In the genomic region with DNA sequence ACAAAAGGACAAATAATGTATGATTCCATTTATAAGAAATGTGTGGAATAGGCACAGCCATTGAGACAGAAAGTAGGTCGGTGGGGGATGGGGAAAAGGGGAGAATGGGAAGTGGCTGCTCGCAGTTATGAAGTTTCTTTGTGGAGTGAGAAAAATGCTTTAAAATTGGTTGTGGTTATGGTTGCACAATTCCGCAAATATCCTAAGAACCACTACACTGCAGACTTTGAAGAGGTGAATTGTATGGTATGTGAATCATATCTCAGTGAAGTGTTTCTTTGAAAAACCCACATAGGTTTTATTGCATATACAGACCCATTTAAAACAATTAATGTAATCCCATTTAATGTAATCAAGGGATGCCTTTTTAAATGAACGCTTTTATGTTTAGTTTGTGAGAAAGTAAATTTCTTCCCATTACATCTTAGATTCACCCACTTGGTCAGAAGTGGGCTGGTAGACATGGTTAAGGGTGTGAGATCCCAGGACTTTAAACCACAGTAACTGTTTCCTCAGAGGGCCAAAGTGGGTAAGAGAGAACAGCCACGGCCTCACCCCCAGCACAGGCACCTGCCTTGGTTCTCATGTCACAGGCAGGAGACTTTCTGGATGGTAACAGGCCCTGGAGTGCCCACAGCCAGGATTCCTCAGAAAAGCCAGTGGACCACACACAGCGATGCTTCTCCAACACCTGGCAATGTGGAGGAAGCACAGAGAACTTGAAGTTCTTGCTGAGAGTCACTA, we compare ENCODE assay signal across 14 cellular contexts.
A peak's percentile ranks its signal among the peaks of the same experiment; 100 is the strongest.
DNase-seq lines count a peak whose midpoint lies in the region; ATAC-seq and TF ChIP-seq lines count a peak whose summit lies in the region.
"Had no signal": no experiment of that assay in that cellular context is flagged by ENCODE, and none has a peak within 500 bp of the region (broad histone marks: within the 10 kb centered on the region; RNA-seq: fewer than 3 reads in every experiment).

No MANE protein-coding gene starts in this region.

- H3K79me2 ChIP-seq in fibroblast of lung (ENCODE audit: control insufficient read depth, insufficient read depth, low read length), result no peaks in the 10 kb centered on the region

- no peak for DNase-seq in natural killer cell treated with Interleukin-12 subunit alpha and Interleukin-12 subunit beta and Interleukin-15 and Interleukin-18, amount 100 ng/mL, for 72 hours (ENCODE audit: low spot score)
- DNase-seq in natural killer cell (no peak), RWPE1 (ENCODE audit: low spot score) (peak; percentile 53), fibroblast of lung (ENCODE audit: low read depth in 2 of 2) (peak; percentile 56 to 96), transverse colon (no peak), SW 1271 (lab: John Stamatoyannopoulos, UW) (no peak)
- DNase-seq: activated CD8-positive, alpha-beta T cell treated with anti-CD3 and anti-CD28 coated beads for 36 hours; amygdala; endodermal cell; naive thymus-derived CD4-positive, alpha-beta T cell; NCI-H226 had no signal

- TF ChIP-seq EP300 in transverse colon (IDR thresholded peaks at IDR 0.05; ENCODE audit: low read depth), result no peak

- peaks cover 16 to 39% of the 10 kb centered on the region in 2 donors for H3K4me1 Mint-ChIP-seq in natural killer cell treated with Interleukin-12 subunit alpha and Interleukin-12 subunit beta and Interleukin-15 and Interleukin-18, amount 100 ng/mL, for 72 hours (ENCODE audit: low read depth in 2 of 2)
- peaks cover 0 to 9% of the 10 kb centered on the region in 2 donors for H3K4me1 Mint-ChIP-seq in natural killer cell
- H3K4me1 Mint-ChIP-seq: endodermal cell had no signal

- H3K4me2 ChIP-seq in fibroblast of lung (ENCODE audit: extremely low read depth, insufficient read depth, low read length), result no peak overlapping the region

- no peaks in the 10 kb centered on the region for H3K9me3 Mint-ChIP-seq in natural killer cell treated with Interleukin-12 subunit alpha and Interleukin-12 subunit beta and Interleukin-15 and Interleukin-18, amount 100 ng/mL, for 72 hours
- H3K9me3 Mint-ChIP-seq in natural killer cell, result no peaks in the 10 kb centered on the region
- H3K9me3 Mint-ChIP-seq: activated CD8-positive, alpha-beta T cell treated with anti-CD3 and anti-CD28 coated beads for 36 hours; endodermal cell had no signal

- H3K4me3 ChIP-seq in fibroblast of lung (replicated peaks in 1 of 4; ENCODE audit: control extremely low read depth in 1 of 4, insufficient read depth in 1 of 4, low read depth in 3 of 4, low read length in 4 of 4) (no peak overlapping the region), transverse colon (no peak overlapping the region)
- H3K4me3 ChIP-seq: skin epidermis had no signal

- CTCF ChIA-PET in RWPE1 (lab: Yijun Ruan, JAX), result interaction anchor here (0.6 kb wide), 1 partner anchor 27 kb away, joined by 5 read pairs; no protein-coding TSS in a partner anchor

- no peaks in the 10 kb centered on the region for H3K4me1 ChIP-seq in fibroblast of lung (ENCODE audit: control insufficient read depth, extremely low read depth, insufficient read depth, low read length)
- H3K4me1 ChIP-seq in transverse colon, result no peaks in the 10 kb centered on the region

- H3K27me3 ChIP-seq in fibroblast of lung (ENCODE audit: control insufficient read depth, insufficient read depth, low read length), result no peaks in the 10 kb centered on the region
- H3K27me3 ChIP-seq in transverse colon, result no peaks in the 10 kb centered on the region

- no peak overlapping the region for H3K9ac ChIP-seq in fibroblast of lung (ENCODE audit: insufficient read depth, low read length)

- intact Hi-C loops in natural killer cell (cut with micrococcal nuclease), result no loop called here
- intact Hi-C loops in transverse colon (cut with DNase I; ENCODE audit: low total_unique reads), result no loop called here

- no peaks in the 10 kb centered on the region for H3K36me3 Mint-ChIP-seq in natural killer cell treated with Interleukin-12 subunit alpha and Interleukin-12 subunit beta and Interleukin-15 and Interleukin-18, amount 100 ng/mL, for 72 hours
- no peaks in the 10 kb centered on the region for H3K36me3 Mint-ChIP-seq in natural killer cell

- TF ChIP-seq CTCF in natural killer cell (IDR thresholded peaks at IDR 0.05) (no peak), RWPE1 (conservative IDR thresholded peaks at IDR 0.05; ENCODE audit: low read depth) (no peak), fibroblast of lung (conservative IDR thresholded peaks at IDR 0.05 in 1 of 2, IDR thresholded peaks at IDR 0.05 in 1 of 2; ENCODE audit: low read depth in 1 of 2, low read length in 2 of 2) (no peak), transverse colon (IDR thresholded peaks at IDR 0.05) (no peak)

- in situ Hi-C loops in transverse colon (cut with MboI; ENCODE audit: low pct_ligation_motif_present in 1 of 4, low pct_unique_long_range_greater_than_20kb in 1 of 4, low sequenced_read_pairs in 3 of 4), result no loop called here

- no peak overlapping the region for H2AFZ ChIP-seq in fibroblast of lung (ENCODE audit: low read length)

- H3K27ac ChIP-seq in RWPE1 (peak overlapping the region; percentile 85), fibroblast of lung (ENCODE audit: insufficient read depth, low read length) (no peak overlapping the region), transverse colon (no peak overlapping the region)

- H3K27me3 Mint-ChIP-seq in natural killer cell treated with Interleukin-12 subunit alpha and Interleukin-12 subunit beta and Interleukin-15 and Interleukin-18, amount 100 ng/mL, for 72 hours, result peaks cover 9 to 40% of the 10 kb centered on the region in 2 donors
- H3K27me3 Mint-ChIP-seq in natural killer cell (ENCODE audit: low read depth in 2 of 2), result peaks cover 12 to 14% of the 10 kb centered on the region in 2 donors
- H3K27me3 Mint-ChIP-seq: activated CD8-positive, alpha-beta T cell treated with anti-CD3 and anti-CD28 coated beads for 36 hours had no signal

- no peak for TF ChIP-seq POLR2A in transverse colon (IDR thresholded peaks at IDR 0.05)

- 83 to 84% methylated on average over 5 to 6 of the region's 6 CpGs for WGBS in transverse colon (ENCODE audit: low coverage in 1 of 2), 2 donors

- H3K9me3 ChIP-seq in fibroblast of lung (ENCODE audit: control insufficient read depth, insufficient read depth, low read depth, low read length) (no peaks in the 10 kb centered on the region), transverse colon (no peaks in the 10 kb centered on the region)

- no peak overlapping the region for H3K4me3 Mint-ChIP-seq in natural killer cell treated with Interleukin-12 subunit alpha and Interleukin-12 subunit beta and Interleukin-15 and Interleukin-18, amount 100 ng/mL, for 72 hours
- no peak overlapping the region for H3K4me3 Mint-ChIP-seq in natural killer cell
- H3K4me3 Mint-ChIP-seq: activated CD8-positive, alpha-beta T cell treated with anti-CD3 and anti-CD28 coated beads for 36 hours; endodermal cell; naive thymus-derived CD4-positive, alpha-beta T cell had no signal

- ATAC-seq in natural killer cell treated with Interleukin-12 subunit alpha and Interleukin-12 subunit beta and Interleukin-15 and Interleukin-18, amount 100 ng/mL, for 72 hours, result peak; percentile 41 to 65
- ATAC-seq in natural killer cell (no peak), GM21717 (IDR thresholded peaks at IDR 0.05; ENCODE audit: unreplicated experiment) (no peak), HG03457 (IDR thresholded peaks at IDR 0.05; ENCODE audit: unreplicated experiment) (no peak)
- ATAC-seq: activated CD8-positive, alpha-beta T cell treated with anti-CD3 and anti-CD28 coated beads for 36 hours; naive thymus-derived CD4-positive, alpha-beta T cell had no signal

- H4K20me1 ChIP-seq in fibroblast of lung (ENCODE audit: control insufficient read depth, extremely low read depth, insufficient read depth, low read length), result no peaks in the 10 kb centered on the region

- H3K36me3 ChIP-seq in fibroblast of lung (ENCODE audit: control insufficient read depth, insufficient read depth, low read length) (no peaks in the 10 kb centered on the region), transverse colon (no peaks in the 10 kb centered on the region)

- POLR2A ChIA-PET in RWPE1 (lab: Yijun Ruan, JAX; ENCODE audit: low non-redundant PET), result no interaction called here

- H3K27ac Mint-ChIP-seq in natural killer cell treated with Interleukin-12 subunit alpha and Interleukin-12 subunit beta and Interleukin-15 and Interleukin-18, amount 100 ng/mL, for 72 hours, result no peak overlapping the region
- H3K27ac Mint-ChIP-seq in natural killer cell, result no peak overlapping the region
- H3K27ac Mint-ChIP-seq: activated CD8-positive, alpha-beta T cell treated with anti-CD3 and anti-CD28 coated beads for 36 hours; endodermal cell had no signal

Comparison
In these comparisons a context has a peak if more than half of its experiments do, and no peak if none do; other contexts are left out.
1. ATAC-seq: peak in natural killer cell treated with Interleukin-12 subunit alpha and Interleukin-12 subunit beta and Interleukin-15 and Interleukin-18, amount 100 ng/mL, for 72 hours (2 of 2); none in natural killer cell (0 of 3), GM21717 (single experiment) and HG03457 (single experiment).
2. DNase-seq: peak in RWPE1 (single experiment) and fibroblast of lung (2 of 2); none in natural killer cell treated with Interleukin-12 subunit alpha and Interleukin-12 subunit beta and Interleukin-15 and Interleukin-18, amount 100 ng/mL, for 72 hours (single experiment), natural killer cell (single experiment), transverse colon (single experiment) and SW 1271 (0 of 2).